Comparison of ENCODE assay signal across 1 cellular context in the genomic region with DNA sequence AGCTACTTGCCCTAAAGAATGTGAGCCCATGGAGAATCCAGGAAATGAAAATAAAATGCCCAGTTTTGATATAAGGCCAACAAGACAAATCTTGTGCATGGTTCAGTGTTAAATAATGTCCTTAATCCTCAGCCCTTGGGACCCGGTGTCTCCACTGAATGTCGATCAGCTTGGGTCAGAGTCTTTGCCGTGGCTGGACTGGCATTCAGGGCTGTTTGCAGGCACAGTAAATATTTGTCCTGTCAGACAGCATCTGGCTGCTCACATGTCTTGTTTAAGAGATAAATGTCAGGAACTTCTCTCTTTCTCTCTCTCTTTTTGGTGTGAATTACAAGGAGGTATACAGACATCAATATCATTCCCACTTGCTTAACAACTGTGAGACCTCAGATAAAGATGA.
TF ChIP-seq lines count a peak whose summit lies in the region.

No MANE protein-coding gene starts in this region.

TF ChIP-seq in HepG2, 621 proteins besides CTCF, POLR2A, EP300 and RAD21 (continued from another document):
- TF ChIP-seq, protein P1, sequence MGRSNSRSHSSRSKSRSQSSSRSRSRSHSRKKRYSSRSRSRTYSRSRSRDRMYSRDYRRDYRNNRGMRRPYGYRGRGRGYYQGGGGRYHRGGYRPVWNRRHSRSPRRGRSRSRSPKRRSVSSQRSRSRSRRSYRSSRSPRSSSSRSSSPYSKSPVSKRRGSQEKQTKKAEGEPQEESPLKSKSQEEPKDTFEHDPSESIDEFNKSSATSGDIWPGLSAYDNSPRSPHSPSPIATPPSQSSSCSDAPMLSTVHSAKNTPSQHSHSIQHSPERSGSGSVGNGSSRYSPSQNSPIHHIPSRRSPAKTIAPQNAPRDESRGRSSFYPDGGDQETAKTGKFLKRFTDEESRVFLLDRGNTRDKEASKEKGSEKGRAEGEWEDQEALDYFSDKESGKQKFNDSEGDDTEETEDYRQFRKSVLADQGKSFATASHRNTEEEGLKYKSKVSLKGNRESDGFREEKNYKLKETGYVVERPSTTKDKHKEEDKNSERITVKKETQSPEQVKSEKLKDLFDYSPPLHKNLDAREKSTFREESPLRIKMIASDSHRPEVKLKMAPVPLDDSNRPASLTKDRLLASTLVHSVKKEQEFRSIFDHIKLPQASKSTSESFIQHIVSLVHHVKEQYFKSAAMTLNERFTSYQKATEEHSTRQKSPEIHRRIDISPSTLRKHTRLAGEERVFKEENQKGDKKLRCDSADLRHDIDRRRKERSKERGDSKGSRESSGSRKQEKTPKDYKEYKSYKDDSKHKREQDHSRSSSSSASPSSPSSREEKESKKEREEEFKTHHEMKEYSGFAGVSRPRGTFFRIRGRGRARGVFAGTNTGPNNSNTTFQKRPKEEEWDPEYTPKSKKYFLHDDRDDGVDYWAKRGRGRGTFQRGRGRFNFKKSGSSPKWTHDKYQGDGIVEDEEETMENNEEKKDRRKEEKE (IDR thresholded peaks at IDR 0.05), result no peak
- no peak for TF ChIP-seq TBX2 (CRISPR knock-in tag; IDR thresholded peaks at IDR 0.05; ENCODE audit: borderline replicate concordance)
- TF ChIP-seq, protein P2, sequence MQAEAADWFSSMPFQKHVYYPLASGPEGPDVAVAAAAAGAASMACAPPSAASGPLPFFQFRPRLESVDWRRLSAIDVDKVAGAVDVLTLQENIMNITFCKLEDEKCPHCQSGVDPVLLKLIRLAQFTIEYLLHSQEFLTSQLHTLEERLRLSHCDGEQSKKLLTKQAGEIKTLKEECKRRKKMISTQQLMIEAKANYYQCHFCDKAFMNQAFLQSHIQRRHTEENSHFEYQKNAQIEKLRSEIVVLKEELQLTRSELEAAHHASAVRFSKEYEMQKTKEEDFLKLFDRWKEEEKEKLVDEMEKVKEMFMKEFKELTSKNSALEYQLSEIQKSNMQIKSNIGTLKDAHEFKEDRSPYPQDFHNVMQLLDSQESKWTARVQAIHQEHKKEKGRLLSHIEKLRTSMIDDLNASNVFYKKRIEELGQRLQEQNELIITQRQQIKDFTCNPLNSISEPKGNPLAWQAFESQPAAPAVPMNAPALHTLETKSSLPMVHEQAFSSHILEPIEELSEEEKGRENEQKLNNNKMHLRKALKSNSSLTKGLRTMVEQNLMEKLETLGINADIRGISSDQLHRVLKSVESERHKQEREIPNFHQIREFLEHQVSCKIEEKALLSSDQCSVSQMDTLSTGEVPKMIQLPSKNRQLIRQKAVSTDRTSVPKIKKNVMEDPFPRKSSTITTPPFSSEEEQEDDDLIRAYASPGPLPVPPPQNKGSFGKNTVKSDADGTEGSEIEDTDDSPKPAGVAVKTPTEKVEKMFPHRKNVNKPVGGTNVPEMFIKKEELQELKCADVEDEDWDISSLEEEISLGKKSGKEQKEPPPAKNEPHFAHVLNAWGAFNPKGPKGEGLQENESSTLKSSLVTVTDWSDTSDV (CRISPR knock-in tag; IDR thresholded peaks at IDR 0.05), result no peak
